ENCODE assay signal across 29 cellular contexts in genomic region chr6:135832186-135832585, GRCh38.
"Had no signal": no experiment of that assay in that cellular context is flagged by ENCODE, and none has a peak within 500 bp of the region (broad histone marks: within the 10 kb centered on the region; RNA-seq: fewer than 3 reads in every experiment).

No MANE protein-coding gene starts in this region.

- H3K27ac ChIP-seq: adrenal gland, breast epithelium, Peyer's patch, RWPE1, SJCRH30 had no signal

- H3K4me1 ChIP-seq: adrenal gland, breast epithelium, Peyer's patch, SJCRH30 had no signal

- H3K36me3 ChIP-seq: adrenal gland, breast epithelium, Peyer's patch, SJCRH30 had no signal

- DNase-seq: activated B cell treated with CpG ODN at 0.5 μM for 24 hours; activated CD4-positive, alpha-beta T cell treated with anti-CD3 and anti-CD28 coated beads for 36 hours; activated CD8-positive, alpha-beta memory T cell treated with anti-CD3 and anti-CD28 coated beads, Interleukin-2, amount 50 U/mL, for 48 hours; activated CD8-positive, alpha-beta T cell treated with anti-CD3 and anti-CD28 coated beads for 36 hours; activated naive CD4-positive, alpha-beta T cell treated with anti-CD3 and anti-CD28 coated beads, Interleukin-2, amount 50 U/mL, for 16 hours; activated naive CD8-positive, alpha-beta T cell treated with anti-CD3 and anti-CD28 coated beads, Interleukin-2, amount 10 ng/mL, durations not matched to agents 7 days and 5 days; activated T-cell treated with anti-CD3 and anti-CD28 coated beads, Interleukin-2, amount 50 U/mL, for 1 hour; aorta; caudate nucleus; Kasumi-1; KBM-7; NCI-H1048; NCI-H1417; NCI-H1930; NCI-H2171; NCI-H2227 treated with DMSO at 0.1 percent for 48 hours; NCI-H446 treated with DMSO at 0.1 percent for 48 hours; NCI-H524 treated with DMSO at 0.1 percent for 48 hours; NCI-H748 treated with DMSO at 0.1 percent for 48 hours; NK-92 treated with Interleukin-12 subunit alpha and Interleukin-12 subunit beta, amount 100 ng/mL, for 24 hours; OCI-M1; Peyer's patch; Right ventricle myocardium superior; SJCRH30; SW 1271 had no signal

- ATAC-seq: activated CD4-positive, alpha-beta T cell treated with anti-CD3 and anti-CD28 coated beads for 36 hours; activated CD8-positive, alpha-beta T cell treated with anti-CD3 and anti-CD28 coated beads for 36 hours; SK-N-SH treated with all-trans-retinoic acid at 6 μM for 48 hours had no signal

- H3K27me3 ChIP-seq: adrenal gland, breast epithelium, Peyer's patch, SJCRH30 had no signal

- H3K9me3 ChIP-seq: adrenal gland, breast epithelium, Peyer's patch, SJCRH30 had no signal

- H3K4me3 ChIP-seq: adrenal gland, breast epithelium, Peyer's patch, SJCRH30 had no signal
